Comparison of ENCODE assay signal across 10 cellular contexts in the genomic region with DNA sequence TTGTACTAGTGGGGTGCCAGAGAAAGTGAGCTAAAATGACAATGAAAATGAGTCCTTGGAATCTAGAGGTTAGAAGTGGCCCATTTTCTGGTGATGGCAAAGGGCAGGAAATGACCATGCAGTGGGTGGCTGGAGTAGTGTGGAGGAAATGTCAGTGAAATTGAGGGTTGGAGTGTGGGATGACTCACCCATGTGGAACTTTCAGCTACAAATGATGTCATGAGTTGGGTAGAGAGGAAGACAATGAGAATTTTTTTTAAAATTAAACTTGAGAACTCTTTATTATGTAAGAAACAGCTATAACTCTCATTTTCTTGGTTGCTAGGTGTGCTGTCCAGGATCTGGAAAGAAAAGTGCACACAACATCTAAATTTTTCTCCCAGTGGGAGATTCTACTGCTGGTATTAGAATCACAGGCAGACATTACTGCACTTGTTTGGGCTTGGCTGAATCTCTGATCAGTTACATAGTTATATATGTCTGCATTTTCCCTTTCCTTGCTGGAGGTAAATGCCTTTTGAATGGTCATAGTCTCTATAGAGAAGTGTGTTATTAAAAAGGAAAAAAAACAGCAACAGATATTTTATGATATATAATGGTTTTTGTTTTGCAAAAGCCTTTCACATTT. TPM values are rescaled to one million over a fixed set of nuclear protein-coding genes. Genes with fewer than 3 reads are reported as not detected.
A peak's percentile ranks its signal among the peaks of the same experiment; 100 is the strongest.
DNase-seq lines count a peak whose midpoint lies in the region; ATAC-seq, FAIRE-seq and TF ChIP-seq lines count a peak whose summit lies in the region.
"Had no signal": no experiment of that assay in that cellular context is flagged by ENCODE, and none has a peak within 500 bp of the region (broad histone marks: within the 10 kb centered on the region; RNA-seq: fewer than 3 reads in every experiment).

No MANE protein-coding gene starts in this region.

- no peak for TF ChIP-seq RAD21 in A549 (conservative IDR thresholded peaks at IDR 0.05 in 1 of 2, IDR thresholded peaks at IDR 0.05 in 1 of 2)

- TF ChIP-seq CTCF in A549 (IDR thresholded peaks at IDR 0.05), result no peak

- no peak overlapping the region for H3K4me3 Mint-ChIP-seq in naive thymus-derived CD8-positive, alpha-beta T cell

- H3K9me3 Mint-ChIP-seq in naive thymus-derived CD8-positive, alpha-beta T cell, result peaks cover 0 to 4% (median 0%) of the 10 kb centered on the region in 9 donors

- H3K4me1 ChIP-seq in A549, result peaks cover 15% of the 10 kb centered on the region

- TF ChIP-seq POLR2A in A549 (IDR thresholded peaks at IDR 0.05; ENCODE audit: low read length), result no peak

- peaks cover 8% of the 10 kb centered on the region; the same call in 2 of the 3 replicates for H3K9me3 ChIP-seq in A549

- no peaks in the 10 kb centered on the region for H3K4me1 Mint-ChIP-seq in naive thymus-derived CD8-positive, alpha-beta T cell

- no peak overlapping the region for H3K4me3 ChIP-seq in A549
- H3K4me3 ChIP-seq: cardiac muscle cell had no signal

- H3K27ac ChIP-seq in A549, result peak overlapping the region; percentile 67 to 78
- H3K27ac ChIP-seq: cardiac muscle cell had no signal

- no peak for FAIRE-seq in A549 (lab: Jason Lieb, UNC)
- FAIRE-seq: GM12891 had no signal

- peak overlapping the region; percentile 46 for H3K4me2 ChIP-seq in A549

- ATAC-seq in A549, result peak; percentile 73 to 83; a peak in 5 of 6 replicates
- peak; percentile 51 for ATAC-seq in GM18867 (IDR thresholded peaks at IDR 0.05; ENCODE audit: unreplicated experiment)
- no peak for ATAC-seq in naive thymus-derived CD8-positive, alpha-beta T cell

- peaks cover 6 to 19% (median 13%) of the 10 kb centered on the region in 5 donors for H3K27me3 Mint-ChIP-seq in naive thymus-derived CD8-positive, alpha-beta T cell

- H3K36me3 Mint-ChIP-seq in naive thymus-derived CD8-positive, alpha-beta T cell, result no peaks in the 10 kb centered on the region

- TF ChIP-seq EP300 in A549 (IDR thresholded peaks at IDR 0.05), result no peak

- peak; percentile 13 to 69 for DNase-seq in A549 (ENCODE audit: low read depth in 1 of 2, low spot score in 1 of 2)
- DNase-seq in SKM-1 (lab: John Stamatoyannopoulos, UW; ENCODE audit: unreplicated experiment), result peak; percentile 53
- DNase-seq in glomerular endothelial cell (ENCODE audit: extremely low read depth, low read depth, low spot score), result peak; percentile 81
- no peak for DNase-seq in NAMALWA (ENCODE audit: low spot score)
- no peak for DNase-seq in naive thymus-derived CD8-positive, alpha-beta T cell
- no peak for DNase-seq in DMS79 treated with DMSO at 0.1 percent for 48 hours (lab: John Stamatoyannopoulos, UW)
- no peak for DNase-seq in stimulated activated CD4-positive, alpha-beta T cell treated with anti-CD3 and anti-CD28 coated beads, Interleukin-1b, Interleukin-23, amount 100 ng/mL, for 48 hours

- POLR2A ChIA-PET in A549 (lab: Yijun Ruan, JAX), result no interaction called here
- POLR2A ChIA-PET in naive thymus-derived CD8-positive, alpha-beta T cell (lab: Charles Lee), result no interaction called here

- no peak overlapping the region for H3K27ac Mint-ChIP-seq in naive thymus-derived CD8-positive, alpha-beta T cell

- CTCF ChIA-PET in A549 (lab: Yijun Ruan, JAX), result interaction anchor here (1.2 kb wide), 1 partner anchor 40 kb away, joined by 3 read pairs; no protein-coding TSS in a partner anchor

TF ChIP-seq in A549, 52 proteins besides CTCF, POLR2A, EP300 and RAD21:
- TF ChIP-seq, protein P1, sequence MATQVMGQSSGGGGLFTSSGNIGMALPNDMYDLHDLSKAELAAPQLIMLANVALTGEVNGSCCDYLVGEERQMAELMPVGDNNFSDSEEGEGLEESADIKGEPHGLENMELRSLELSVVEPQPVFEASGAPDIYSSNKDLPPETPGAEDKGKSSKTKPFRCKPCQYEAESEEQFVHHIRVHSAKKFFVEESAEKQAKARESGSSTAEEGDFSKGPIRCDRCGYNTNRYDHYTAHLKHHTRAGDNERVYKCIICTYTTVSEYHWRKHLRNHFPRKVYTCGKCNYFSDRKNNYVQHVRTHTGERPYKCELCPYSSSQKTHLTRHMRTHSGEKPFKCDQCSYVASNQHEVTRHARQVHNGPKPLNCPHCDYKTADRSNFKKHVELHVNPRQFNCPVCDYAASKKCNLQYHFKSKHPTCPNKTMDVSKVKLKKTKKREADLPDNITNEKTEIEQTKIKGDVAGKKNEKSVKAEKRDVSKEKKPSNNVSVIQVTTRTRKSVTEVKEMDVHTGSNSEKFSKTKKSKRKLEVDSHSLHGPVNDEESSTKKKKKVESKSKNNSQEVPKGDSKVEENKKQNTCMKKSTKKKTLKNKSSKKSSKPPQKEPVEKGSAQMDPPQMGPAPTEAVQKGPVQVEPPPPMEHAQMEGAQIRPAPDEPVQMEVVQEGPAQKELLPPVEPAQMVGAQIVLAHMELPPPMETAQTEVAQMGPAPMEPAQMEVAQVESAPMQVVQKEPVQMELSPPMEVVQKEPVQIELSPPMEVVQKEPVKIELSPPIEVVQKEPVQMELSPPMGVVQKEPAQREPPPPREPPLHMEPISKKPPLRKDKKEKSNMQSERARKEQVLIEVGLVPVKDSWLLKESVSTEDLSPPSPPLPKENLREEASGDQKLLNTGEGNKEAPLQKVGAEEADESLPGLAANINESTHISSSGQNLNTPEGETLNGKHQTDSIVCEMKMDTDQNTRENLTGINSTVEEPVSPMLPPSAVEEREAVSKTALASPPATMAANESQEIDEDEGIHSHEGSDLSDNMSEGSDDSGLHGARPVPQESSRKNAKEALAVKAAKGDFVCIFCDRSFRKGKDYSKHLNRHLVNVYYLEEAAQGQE (IDR thresholded peaks at IDR 0.05), result no peak
- TF ChIP-seq FOSL2 (IDR thresholded peaks at IDR 0.05), result 0 out of 2 replicates have a peak, but pooled peaks have one; percentile 46
- peak; percentile 84 for TF ChIP-seq FOSL2 (CRISPR knock-in tag; IDR thresholded peaks at IDR 0.05)
- TF ChIP-seq, protein P2, sequence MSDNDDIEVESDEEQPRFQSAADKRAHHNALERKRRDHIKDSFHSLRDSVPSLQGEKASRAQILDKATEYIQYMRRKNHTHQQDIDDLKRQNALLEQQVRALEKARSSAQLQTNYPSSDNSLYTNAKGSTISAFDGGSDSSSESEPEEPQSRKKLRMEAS (IDR thresholded peaks at IDR 0.05), result 0 out of 2 replicates have a peak, but pooled peaks have one; percentile 28
- no peak for TF ChIP-seq TFCP2L1 (CRISPR knock-in tag; IDR thresholded peaks at IDR 0.05)
- TF ChIP-seq ZFP36 (IDR thresholded peaks at IDR 0.05; ENCODE audit: borderline replicate concordance, partially characterized antibody), result no peak
- TF ChIP-seq, protein P3, sequence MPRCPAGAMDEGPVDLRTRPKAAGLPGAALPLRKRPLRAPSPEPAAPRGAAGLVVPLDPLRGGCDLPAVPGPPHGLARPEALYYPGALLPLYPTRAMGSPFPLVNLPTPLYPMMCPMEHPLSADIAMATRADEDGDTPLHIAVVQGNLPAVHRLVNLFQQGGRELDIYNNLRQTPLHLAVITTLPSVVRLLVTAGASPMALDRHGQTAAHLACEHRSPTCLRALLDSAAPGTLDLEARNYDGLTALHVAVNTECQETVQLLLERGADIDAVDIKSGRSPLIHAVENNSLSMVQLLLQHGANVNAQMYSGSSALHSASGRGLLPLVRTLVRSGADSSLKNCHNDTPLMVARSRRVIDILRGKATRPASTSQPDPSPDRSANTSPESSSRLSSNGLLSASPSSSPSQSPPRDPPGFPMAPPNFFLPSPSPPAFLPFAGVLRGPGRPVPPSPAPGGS (IDR thresholded peaks at IDR 0.05), result no peak
- TF ChIP-seq, protein P4, sequence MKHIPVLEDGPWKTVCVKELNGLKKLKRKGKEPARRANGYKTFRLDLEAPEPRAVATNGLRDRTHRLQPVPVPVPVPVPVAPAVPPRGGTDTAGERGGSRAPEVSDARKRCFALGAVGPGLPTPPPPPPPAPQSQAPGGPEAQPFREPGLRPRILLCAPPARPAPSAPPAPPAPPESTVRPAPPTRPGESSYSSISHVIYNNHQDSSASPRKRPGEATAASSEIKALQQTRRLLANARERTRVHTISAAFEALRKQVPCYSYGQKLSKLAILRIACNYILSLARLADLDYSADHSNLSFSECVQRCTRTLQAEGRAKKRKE (CRISPR knock-in tag; IDR thresholded peaks at IDR 0.05; ENCODE audit: low read depth), result no peak
- no peak for TF ChIP-seq FOXS1 (CRISPR knock-in tag; IDR thresholded peaks at IDR 0.05)
- TF ChIP-seq ZNF302 (CRISPR knock-in tag; IDR thresholded peaks at IDR 0.05), result no peak
- 0 out of 2 replicates have a peak, but pooled peaks have one; percentile 23 for TF ChIP-seq JUNB (IDR thresholded peaks at IDR 0.05)
TF ChIP-seq in A549: peak in this region for 3.

RNA-seq across cellular contexts. Expression of a gene that starts 56.8 kb away (rescaled TPM):
- 104 and 132 TPM in 2 replicates for polyA plus RNA-seq in A549 (2011; rRNA removed)
- polyA plus RNA-seq in A549 (2012; cell fraction: cytosol; rRNA removed), result 24.7 and 29.7 TPM in 2 replicates
- 9.3 and 20.2 TPM in 2 replicates for polyA plus RNA-seq in A549 (2012; cell fraction: nucleus; rRNA removed)
- polyA plus RNA-seq in A549 (2017; fragmentation: RNase III; extraction: RNeasy Plus Mini Kit Qiagen cat#74134 plus additional on column Dnase treatment), result 91.4 to 96.1 TPM (median 91.8 TPM) in 3 replicates
- polyA minus RNA-seq in A549 (2011; rRNA and poly(A)+ RNA removed), result 55.8 and 55.9 TPM in 2 replicates
- total RNA-seq in glomerular endothelial cell, result 156 and 190 TPM in 2 replicates
- total RNA-seq in naive thymus-derived CD8-positive, alpha-beta T cell, result not detected
- polyA plus RNA-seq in naive thymus-derived CD8-positive, alpha-beta T cell, result not detected

Comparison
In these comparisons a context has a peak if more than half of its experiments do, and no peak if none do; other contexts are left out.
1. ATAC-seq: peak in A549 (2 of 2) and GM18867 (single experiment); none in naive thymus-derived CD8-positive, alpha-beta T cell (0 of 2).
2. DNase-seq: peak in A549 (2 of 2), SKM-1 (single experiment) and glomerular endothelial cell (single experiment); none in NAMALWA (single experiment), naive thymus-derived CD8-positive, alpha-beta T cell (0 of 10), DMS79 treated with DMSO at 0.1 percent for 48 hours (single experiment) and stimulated activated CD4-positive, alpha-beta T cell treated with anti-CD3 and anti-CD28 coated beads, Interleukin-1b, Interleukin-23, amount 100 ng/mL, for 48 hours (single experiment).
3. RNA of a gene that starts 56.8 kb away (total RNA-seq): 156 to 190 TPM in glomerular endothelial cell; not detected in naive thymus-derived CD8-positive, alpha-beta T cell; every median in the first group is over 100 times any median in the second.